15 cellular contexts compared by ENCODE assay signal in genomic region chr4:11514780-11515432, GRCh38.
"Had no signal": no experiment of that assay in that cellular context is flagged by ENCODE, and none has a peak within 500 bp of the region (broad histone marks: within the 10 kb centered on the region; RNA-seq: fewer than 3 reads in every experiment).

No MANE protein-coding gene starts in this region.

- H3K4me1 ChIP-seq: heart left ventricle, left lung, tibial nerve had no signal

- FAIRE-seq: frontal cortex had no signal

- H3K4me3 ChIP-seq: heart left ventricle, left lung, tibial nerve had no signal

- ATAC-seq: activated CD8-positive, alpha-beta memory T cell treated with anti-CD3 and anti-CD28 coated beads, Interleukin-2, amount 10 ng/mL, durations not matched to agents 7 days and 5 days; activated naive CD4-positive, alpha-beta T cell treated with anti-CD3 and anti-CD28 coated beads, Interleukin-2, amount 50 U/mL, for 72 hours; heart left ventricle; left lung; natural killer cell had no signal

- H3K9me3 ChIP-seq: heart left ventricle, left lung, tibial nerve had no signal

- H3K27ac ChIP-seq: heart left ventricle, left lung, tibial nerve had no signal

- DNase-seq: activated CD4-positive, alpha-beta memory T cell treated with anti-CD3 and anti-CD28 coated beads for 36 hours; activated CD8-positive, alpha-beta memory T cell treated with anti-CD3 and anti-CD28 coated beads, Interleukin-2, amount 10 ng/mL, durations not matched to agents 7 days and 5 days; activated effector memory CD4-positive, alpha-beta T cell treated with Interleukin-2 at 50 U/mL for 16 hours; activated T-cell treated with anti-CD3 and anti-CD28 coated beads, Interleukin-2, amount 50 U/mL, for 1 hour; heart left ventricle; left lung; natural killer cell; stimulated activated CD4-positive, alpha-beta T cell treated with anti-CD3 and anti-CD28 coated beads, Interleukin-4, amount 100 ng/mL, for 4 hours; stimulated activated CD8-positive, alpha-beta memory T cell treated with anti-CD3 and anti-CD28 coated beads, Interleukin-4, amount 100 ng/mL, for 48 hours; stimulated activated naive CD4-positive, alpha-beta T cell treated with Interleukin-2 at 50 U/mL for 16 hours; substantia nigra; SW 1271 had no signal

- H3K36me3 ChIP-seq: heart left ventricle, left lung, tibial nerve had no signal

- H3K27me3 ChIP-seq: heart left ventricle, left lung, tibial nerve had no signal
